In genomic region chr4:15718465-15718864, GRCh38 we compare ENCODE assay signal across 19 cellular contexts. TPM values are rescaled to one million over a fixed set of nuclear protein-coding genes. Genes with fewer than 3 reads are reported as not detected.
"Had no signal": no experiment of that assay in that cellular context is flagged by ENCODE, and none has a peak within 500 bp of the region (broad histone marks: within the 10 kb centered on the region; RNA-seq: fewer than 3 reads in every experiment).

No MANE protein-coding gene starts in this region.

- ATAC-seq: gastroesophageal sphincter; naive thymus-derived CD4-positive, alpha-beta T cell; psoas muscle had no signal

- DNase-seq: dermis blood vessel endothelial cell; esophagus squamous epithelium; foreskin fibroblast; glutamatergic neuron; islet precursor cell; left ventricle myocardium inferior; lower lobe of right lung; midbrain; naive thymus-derived CD4-positive, alpha-beta T cell; nephron progenitor cell; psoas muscle; stimulated activated CD4-positive, alpha-beta T cell treated with anti-CD3 and anti-CD28 coated beads, Interleukin-12 subunit alpha, Interleukin-12 subunit beta, amount 100 ng/mL, for 4 hours; stimulated activated naive CD4-positive, alpha-beta T cell; trophoblast cell had no signal

- H3K4me1 ChIP-seq: psoas muscle, right atrium auricular region had no signal

- H3K4me3 ChIP-seq: esophagus squamous epithelium, gastroesophageal sphincter, left ventricle myocardium inferior, lower lobe of right lung, psoas muscle, right atrium auricular region had no signal

- FAIRE-seq: colon, small intestine had no signal

- H3K9me3 ChIP-seq: esophagus squamous epithelium, gastroesophageal sphincter, left ventricle myocardium inferior, lower lobe of right lung, psoas muscle, right atrium auricular region had no signal

- H3K27me3 ChIP-seq: gastroesophageal sphincter, right atrium auricular region had no signal

- H3K36me3 ChIP-seq: gastroesophageal sphincter, lower lobe of right lung had no signal

- H3K27ac ChIP-seq: esophagus squamous epithelium, gastroesophageal sphincter, left ventricle myocardium inferior, lower lobe of right lung, psoas muscle, right atrium auricular region had no signal

RNA-seq across cellular contexts. Expression of gene CD38, which starts 59.7 kb away (rescaled TPM):
- total RNA-seq: epithelial cell of proximal tubule had no signal
